25 cellular contexts compared by ENCODE assay signal in the genomic region with DNA sequence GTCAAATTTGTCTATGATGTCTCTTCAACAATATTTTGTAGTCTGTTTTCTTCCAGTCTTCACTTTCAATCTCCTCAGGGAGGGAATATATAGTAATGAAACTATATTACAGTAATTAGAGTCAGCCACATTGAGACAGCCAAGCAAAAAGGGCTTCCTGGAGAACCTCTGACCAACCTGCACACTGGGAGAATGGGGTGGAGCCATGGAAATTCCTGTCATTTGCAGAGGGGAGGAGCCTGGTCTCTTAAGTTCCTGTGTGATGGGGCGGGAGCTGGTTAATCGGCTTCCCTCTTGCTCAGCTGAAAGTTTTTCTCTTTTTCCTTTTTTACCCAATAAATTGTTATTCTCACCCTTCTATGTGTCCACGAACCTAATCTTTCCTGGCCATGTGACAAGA.
"Had no signal": no experiment of that assay in that cellular context is flagged by ENCODE, and none has a peak within 500 bp of the region (broad histone marks: within the 10 kb centered on the region; RNA-seq: fewer than 3 reads in every experiment).

No MANE protein-coding gene starts in this region.

- H3K27me3 ChIP-seq: MG63, SJSA1 had no signal

- H3K4me1 ChIP-seq: SJSA1 had no signal

- ATAC-seq: HepG2 had no signal

- H3K4me3 ChIP-seq: MG63, SJSA1, SK-N-MC had no signal

- DNase-seq: IMR-90, Karpas-422, KG1, MG63, NCI-H1092, NCI-H1105 treated with DMSO at 0.1 percent for 48 hours, NCI-H1417 treated with DMSO at 0.1 percent for 48 hours, NCI-H146, NCI-H1694 treated with DMSO at 0.1 percent for 48 hours, NCI-H1930, NCI-H2081, NCI-H2107, NCI-H226, NCI-H446, NCI-H510A, NCI-H524 treated with DMSO at 0.1 percent for 48 hours, NCI-H69, NCI-H774, Right ventricle myocardium superior, RPMI8226, SIG-M5 had no signal

- H3K27ac ChIP-seq: HL-60, SJSA1, SK-N-MC had no signal

- H3K36me3 ChIP-seq: MG63, SJSA1 had no signal

- H3K9me3 ChIP-seq: MG63, SJSA1 had no signal
